In genomic region chr6:108853077-108853476, GRCh38 we compare ENCODE assay signal across 20 cellular contexts. TPM values are rescaled to one million over a fixed set of nuclear protein-coding genes. Genes with fewer than 3 reads are reported as not detected.
A peak's percentile ranks its signal among the peaks of the same experiment; 100 is the strongest.
DNase-seq lines count a peak whose midpoint lies in the region; ATAC-seq, FAIRE-seq and TF ChIP-seq lines count a peak whose summit lies in the region.
"Had no signal": no experiment of that assay in that cellular context is flagged by ENCODE, and none has a peak within 500 bp of the region (broad histone marks: within the 10 kb centered on the region; RNA-seq: fewer than 3 reads in every experiment).

No MANE protein-coding gene starts in this region.

- H3K9me3 ChIP-seq in left ventricle myocardium inferior (replicated peaks) (peaks cover 12% of the 10 kb centered on the region), kidney (ENCODE audit: control insufficient read depth in 1 of 2, low read length in 2 of 2) (peaks cover 0 to 3% of the 10 kb centered on the region in 2 donors)
- H3K9me3 ChIP-seq: A549, Caco-2 had no signal

- peak; percentile 3 for FAIRE-seq in kidney (lab: Jason Lieb, UNC)
- FAIRE-seq: A549, D721Med, GM12878, GM12892, GM18507 had no signal

- H3K27ac ChIP-seq in left ventricle myocardium inferior (replicated peaks) (peak overlapping the region; percentile 93), kidney (ENCODE audit: low read depth in 2 of 2, low read length in 2 of 2) (no peak overlapping the region)
- H3K27ac ChIP-seq: 22Rv1; A549; BLaER1 treated with 17β-estradiol and CSF1 and Interleukin-3, amounts not matched to agents 10 nM and 100 nM; C4-2B had no signal

- H3K4me3 ChIP-seq in left ventricle myocardium inferior (no peak overlapping the region), kidney (ENCODE audit: low read length in 2 of 2) (no peak overlapping the region)
- H3K4me3 ChIP-seq: A549; BLaER1 treated with 17β-estradiol and CSF1 and Interleukin-3, amounts not matched to agents 10 nM and 100 nM; GM12878 had no signal

- no peak for DNase-seq in left ventricle myocardium inferior
- no peak for DNase-seq in Right ventricle myocardium superior
- no peak for DNase-seq in kidney
- no peak for DNase-seq in anterior cingulate cortex (lab: John Stamatoyannopoulos, UW)
- DNase-seq: AML-193; Caco-2; Calu3; CD4-positive, alpha-beta T cell; CD8-positive, alpha-beta T cell; DMS79 treated with DMSO at 0.1 percent for 48 hours; GDM1 had no signal

- intact Hi-C loops in left ventricle myocardium inferior (cut with micrococcal nuclease) (no loop called here), Right ventricle myocardium superior (cut with DNase I) (no loop called here), kidney (cut with DNase I) (no loop called here)

- H3K27me3 ChIP-seq in left ventricle myocardium inferior (ENCODE audit: low read depth), result no peaks in the 10 kb centered on the region
- H3K27me3 ChIP-seq: BLaER1 treated with 17β-estradiol and CSF1 and Interleukin-3, amounts not matched to agents 10 nM and 100 nM had no signal

- H3K4me1 ChIP-seq in left ventricle myocardium inferior, result peaks cover 43% of the 10 kb centered on the region
- peaks cover 6 to 9% of the 10 kb centered on the region in 2 donors for H3K4me1 ChIP-seq in kidney (ENCODE audit: control insufficient read depth in 1 of 2, insufficient read depth in 1 of 2, low read depth in 1 of 2, low read length in 2 of 2)
- H3K4me1 ChIP-seq: Caco-2 had no signal

- peaks cover 39% of the 10 kb centered on the region for H3K36me3 ChIP-seq in left ventricle myocardium inferior
- peaks cover 0 to 11% of the 10 kb centered on the region in 2 donors for H3K36me3 ChIP-seq in kidney (ENCODE audit: control insufficient read depth in 1 of 2, insufficient read depth in 2 of 2, low read length in 2 of 2)

- H3K9ac ChIP-seq in kidney (ENCODE audit: low read length in 2 of 2), result no peak overlapping the region
- H3K9ac ChIP-seq: BLaER1 treated with 17β-estradiol and CSF1 and Interleukin-3, amounts not matched to agents 10 nM and 100 nM had no signal

- TF ChIP-seq CTCF in left ventricle myocardium inferior (IDR thresholded peaks at IDR 0.05; ENCODE audit: borderline replicate concordance) (no peak), kidney (IDR thresholded peaks at IDR 0.05; ENCODE audit: borderline replicate concordance, extremely low read depth, insufficient read depth) (no peak)

- ATAC-seq in Right ventricle myocardium superior (ENCODE audit: poor library complexity) (no peak), GM19351 (IDR thresholded peaks at IDR 0.05; ENCODE audit: unreplicated experiment) (no peak)
- ATAC-seq: A549; CD8-positive, alpha-beta T cell; GM12878 had no signal

RNA-seq across cellular contexts. Expression of gene ARMC2, which starts 4.9 kb away (rescaled TPM):
- total RNA-seq in left ventricle myocardium inferior, result 14.0 TPM
- 9.5 TPM for total RNA-seq in Right ventricle myocardium superior
- total RNA-seq in kidney, result 12.7 TPM
- 1.9 TPM for polyA plus RNA-seq in kidney (ENCODE audit: insufficient read depth, low read depth, low replicate concordance)
- total RNA-seq: GM12878 had no signal
